Comparison of ENCODE assay signal across 1 cellular context in genomic region chr10:116274141-116274861, GRCh38.
TF ChIP-seq lines count a peak whose summit lies in the region.

No MANE protein-coding gene starts in this region.

TF ChIP-seq in HEK293, 187 proteins besides CTCF, POLR2A, EP300 and RAD21 (continued from another document):
- TF ChIP-seq GLIS1 (tag by site-specific recombination; IDR thresholded peaks at IDR 0.05) (peak; percentile 53), MEIS1 (CRISPR knock-in tag; IDR thresholded peaks at IDR 0.05; ENCODE audit: borderline replicate concordance) (no peak), SP3 (tag by site-specific recombination; IDR thresholded peaks at IDR 0.05) (peak; percentile 57), ZEB2 (tag by site-specific recombination; IDR thresholded peaks at IDR 0.05) (peak; percentile 52; the same call in 1 of the 2 replicates), KLF17 (tag by site-specific recombination; IDR thresholded peaks at IDR 0.05) (peak; percentile 83), ZBTB17 (tag by site-specific recombination; IDR thresholded peaks at IDR 0.05) (no peak), ZNF785 (tag by site-specific recombination; IDR thresholded peaks at IDR 0.05) (no peak), ZXDB (tag by site-specific recombination; IDR thresholded peaks at IDR 0.05) (peak; percentile 36; the same call in 1 of the 2 replicates), ZBTB26 (tag by site-specific recombination; optimal IDR thresholded peaks at IDR 0.05) (no peak), ZNF280C (tag by site-specific recombination; IDR thresholded peaks at IDR 0.05) (no peak), ZFP3 (tag by site-specific recombination; IDR thresholded peaks at IDR 0.05; ENCODE audit: low read depth) (no peak), KLF1 (tag by site-specific recombination; IDR thresholded peaks at IDR 0.05) (peak; percentile 59), ZIC2 (tag by site-specific recombination; IDR thresholded peaks at IDR 0.05) (no peak), ZSCAN23 (tag by site-specific recombination; IDR thresholded peaks at IDR 0.05) (no peak), SALL2 (tag by site-specific recombination; IDR thresholded peaks at IDR 0.05; ENCODE audit: borderline replicate concordance) (no peak), ZNF366 (tag by site-specific recombination; conservative IDR thresholded peaks at IDR 0.05) (peak; percentile 61)
- TF ChIP-seq, protein P1, sequence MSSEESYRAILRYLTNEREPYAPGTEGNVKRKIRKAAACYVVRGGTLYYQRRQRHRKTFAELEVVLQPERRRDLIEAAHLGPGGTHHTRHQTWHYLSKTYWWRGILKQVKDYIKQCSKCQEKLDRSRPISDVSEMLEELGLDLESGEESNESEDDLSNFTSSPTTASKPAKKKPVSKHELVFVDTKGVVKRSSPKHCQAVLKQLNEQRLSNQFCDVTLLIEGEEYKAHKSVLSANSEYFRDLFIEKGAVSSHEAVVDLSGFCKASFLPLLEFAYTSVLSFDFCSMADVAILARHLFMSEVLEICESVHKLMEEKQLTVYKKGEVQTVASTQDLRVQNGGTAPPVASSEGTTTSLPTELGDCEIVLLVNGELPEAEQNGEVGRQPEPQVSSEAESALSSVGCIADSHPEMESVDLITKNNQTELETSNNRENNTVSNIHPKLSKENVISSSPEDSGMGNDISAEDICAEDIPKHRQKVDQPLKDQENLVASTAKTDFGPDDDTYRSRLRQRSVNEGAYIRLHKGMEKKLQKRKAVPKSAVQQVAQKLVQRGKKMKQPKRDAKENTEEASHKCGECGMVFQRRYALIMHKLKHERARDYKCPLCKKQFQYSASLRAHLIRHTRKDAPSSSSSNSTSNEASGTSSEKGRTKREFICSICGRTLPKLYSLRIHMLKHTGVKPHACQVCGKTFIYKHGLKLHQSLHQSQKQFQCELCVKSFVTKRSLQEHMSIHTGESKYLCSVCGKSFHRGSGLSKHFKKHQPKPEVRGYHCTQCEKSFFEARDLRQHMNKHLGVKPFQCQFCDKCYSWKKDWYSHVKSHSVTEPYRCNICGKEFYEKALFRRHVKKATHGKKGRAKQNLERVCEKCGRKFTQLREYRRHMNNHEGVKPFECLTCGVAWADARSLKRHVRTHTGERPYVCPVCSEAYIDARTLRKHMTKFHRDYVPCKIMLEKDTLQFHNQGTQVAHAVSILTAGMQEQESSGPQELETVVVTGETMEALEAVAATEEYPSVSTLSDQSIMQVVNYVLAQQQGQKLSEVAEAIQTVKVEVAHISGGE (tag by site-specific recombination; conservative IDR thresholded peaks at IDR 0.05; ENCODE audit: low read depth), result peak; percentile 49; the same call in 1 of the 2 replicates
